Comparison of ENCODE assay signal across 8 cellular contexts in genomic region chrX:120457766-120458180, GRCh38. TPM values are rescaled to one million over a fixed set of nuclear protein-coding genes. Genes with fewer than 3 reads are reported as not detected.
DNase-seq lines count a peak whose midpoint lies in the region; ATAC-seq, FAIRE-seq and TF ChIP-seq lines count a peak whose summit lies in the region.

No MANE protein-coding gene starts in this region.

- H3K9me3 ChIP-seq in PC-3 (ENCODE audit: low read length): no peaks in the 10 kb centered on the region

- H3K4me3 ChIP-seq in PC-3 (ENCODE audit: low read length) (peak overlapping the region; percentile 42; the same call in 1 of the 2 replicates), fibroblast of villous mesenchyme (ENCODE audit: low read depth, low read length) (no peak overlapping the region)

- TF ChIP-seq CTCF in PC-3 (conservative IDR thresholded peaks at IDR 0.05; ENCODE audit: low read depth, low read length): no peak
- no peak for TF ChIP-seq CTCF in fibroblast of villous mesenchyme (IDR thresholded peaks at IDR 0.05; ENCODE audit: insufficient read depth, low read depth, low read length)
- TF ChIP-seq CTCF in D721Med (IDR thresholded peaks at IDR 0.05; ENCODE audit: insufficient read depth, missing control alignments): no peak

- H3K9ac ChIP-seq in PC-3 (ENCODE audit: low read length): peak overlapping the region; percentile 17; the same call in 1 of the 2 replicates

- H3K36me3 ChIP-seq in PC-3 (ENCODE audit: low read depth, low read length): peaks cover 17% of the 10 kb centered on the region; the same call in 1 of the 2 replicates

- CTCF ChIA-PET in PC-3 (lab: Charles Lee): interaction anchor here (1.0 to 1.9 kb wide), 2 partner anchors 11 to 28 kb away, joined by 3 to 15 read pairs; no protein-coding TSS in a partner anchor

- peak overlapping the region; percentile 69 for H3K27ac ChIP-seq in PC-3 (ENCODE audit: low read length)

- peaks cover 54% of the 10 kb centered on the region for H3K79me2 ChIP-seq in PC-3 (ENCODE audit: low read length)

- no TSS peak for BruUV-seq in PC-3 (replicated peaks; lab: Mats Ljungman, UMichigan)

- H3K4me1 ChIP-seq in PC-3 (ENCODE audit: insufficient read depth, low read length): peaks cover 43% of the 10 kb centered on the region

- H4K20me1 ChIP-seq in PC-3 (ENCODE audit: low read length): 0 out of 2 replicates have a peak, but pooled peaks cover 4% of the 10 kb centered on the region

- DNase-seq in ACHN (peak; percentile 80), PC-3 (peak; percentile 90), fibroblast of villous mesenchyme (ENCODE audit: low read depth) (peak; percentile 82), nucleus accumbens (lab: John Stamatoyannopoulos, UW) (no peak), D721Med (ENCODE audit: insufficient read length, low spot score) (no peak), NCI-H187 treated with DMSO at 0.1 percent for 48 hours (lab: John Stamatoyannopoulos, UW) (no peak)

- peak; percentile 95 for ATAC-seq in GM18858 (IDR thresholded peaks at IDR 0.05; ENCODE audit: unreplicated experiment)
- peak; percentile 97 for ATAC-seq in HG03060 (IDR thresholded peaks at IDR 0.05; ENCODE audit: low read depth, unreplicated experiment)
- peak; percentile 88 for ATAC-seq in PC-3

- no peak overlapping the region for H2AFZ ChIP-seq in PC-3 (ENCODE audit: low read length)

- peaks cover 11% of the 10 kb centered on the region for H3F3A ChIP-seq in PC-3 (ENCODE audit: low read length, unreplicated experiment)

- no peaks in the 10 kb centered on the region for H3K9me2 ChIP-seq in PC-3 (replicated peaks; ENCODE audit: low read length)

- peak overlapping the region; percentile 74 for H3K4me2 ChIP-seq in PC-3 (ENCODE audit: low read length)

- H3K27me3 ChIP-seq in PC-3 (ENCODE audit: low read length): no peaks in the 10 kb centered on the region

- in situ Hi-C loops in ACHN (cut with HindIII; ENCODE audit: low pct_ligation_motif_present, low pct_unique_long_range_greater_than_20kb, low sequenced_read_pairs): no loop called here

- POLR2A ChIA-PET in PC-3 (lab: Charles Lee; ENCODE audit: unreplicated experiment): interaction anchor here (1.0 kb wide), 1 partner anchor 207 kb away, joined by 5 read pairs; the partner anchor contains the start of gene ZBTB33

- FAIRE-seq in D721Med (lab: Jason Lieb, UNC): no peak

- intact Hi-C loops in PC-3 (cut with micrococcal nuclease): loop anchor here (1.0 to 10.0 kb wide), 2 partner anchors 12 to 143 kb away; partner anchors contain the start of genes LAMP2 and TMEM255A

RNA-seq across cellular contexts. Expression of gene LAMP2, which starts 11.3 kb away (rescaled TPM):
- 51.5 and 53.8 TPM in 2 replicates for total RNA-seq in PC-3 (2014; rRNA removed)
- 129 and 153 TPM in 2 replicates for total RNA-seq in fibroblast of villous mesenchyme

Comparison
In these comparisons a context has a peak if more than half of its experiments do, and no peak if none do; other contexts are left out.
1. DNase-seq: peak in ACHN (single experiment), PC-3 (single experiment) and fibroblast of villous mesenchyme (single experiment); none in nucleus accumbens (0 of 56), D721Med (single experiment) and NCI-H187 treated with DMSO at 0.1 percent for 48 hours (single experiment).
2. Peak in every context shown above with its lines, with median percentiles within 50 percentile points of each other: ATAC-seq.